3 cellular contexts compared by ENCODE assay signal in the genomic region with DNA sequence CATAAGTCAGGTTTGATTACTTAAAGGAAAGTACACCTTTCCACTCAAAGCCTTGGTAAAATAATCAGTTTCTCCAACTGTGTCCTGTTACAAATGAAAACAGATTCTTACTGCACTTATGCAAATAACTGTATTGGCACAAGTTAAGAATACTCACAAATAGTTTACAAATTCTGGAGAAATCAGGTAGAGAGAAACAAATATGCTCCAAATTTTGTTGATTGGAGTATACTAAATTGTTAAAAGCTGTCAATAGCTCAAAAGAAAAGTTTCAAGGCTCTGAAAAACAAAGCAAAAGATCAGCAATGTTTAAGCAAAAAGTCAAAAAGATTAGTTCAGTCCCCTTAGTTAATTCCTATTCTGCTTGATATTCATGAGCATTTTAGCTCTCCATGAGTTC. TPM values are rescaled to one million over a fixed set of nuclear protein-coding genes. Genes with fewer than 3 reads are reported as not detected.
"Had no signal": no experiment of that assay in that cellular context is flagged by ENCODE, and none has a peak within 500 bp of the region (broad histone marks: within the 10 kb centered on the region; RNA-seq: fewer than 3 reads in every experiment).

No MANE protein-coding gene starts in this region.

RNA-seq across cellular contexts. Expression of gene KIAA0319, which starts 24.5 kb away (rescaled TPM):
- total RNA-seq: MCF 10A, Right ventricle myocardium superior, SJSA1 had no signal
